ENCODE assay signal across 8 cellular contexts in genomic region chr3:46946856-46947544, GRCh38.
A peak's percentile ranks its signal among the peaks of the same experiment; 100 is the strongest.
DNase-seq lines count a peak whose midpoint lies in the region.

No MANE protein-coding gene starts in this region.

- DNase-seq in DMS53 (lab: John Stamatoyannopoulos, UW) (peak; percentile 41), DMS53 treated with DMSO at 0.1 percent for 48 hours (lab: John Stamatoyannopoulos, UW; ENCODE audit: unreplicated experiment) (no peak), activated gamma-delta T cell treated with Interleukin-2 at 50 U/mL for 16 hours (peak; percentile 88), islet precursor cell (peak; percentile 76), pons (ENCODE audit: low spot score) (no peak), midbrain (lab: John Stamatoyannopoulos, UW) (no peak), NCI-H526 treated with DMSO at 0.1 percent for 48 hours (lab: John Stamatoyannopoulos, UW) (no peak)
- peak; percentile 53 to 57 for DNase-seq in stimulated activated CD8-positive, alpha-beta memory T cell treated with anti-CD3 and anti-CD28 coated beads, Interleukin-15, amount 100 ng/mL, for 4 hours (ENCODE audit: low read depth in 2 of 2)

Comparison
In these comparisons a context has a peak if more than half of its experiments do, and no peak if none do; other contexts are left out.
1. DNase-seq: peak in DMS53 (single experiment), activated gamma-delta T cell treated with Interleukin-2 at 50 U/mL for 16 hours (single experiment), islet precursor cell (single experiment) and stimulated activated CD8-positive, alpha-beta memory T cell treated with anti-CD3 and anti-CD28 coated beads, Interleukin-15, amount 100 ng/mL, for 4 hours (2 of 2); none in DMS53 treated with DMSO at 0.1 percent for 48 hours (single experiment), pons (single experiment), midbrain (single experiment) and NCI-H526 treated with DMSO at 0.1 percent for 48 hours (single experiment).